Comparison of ENCODE assay signal across 12 cellular contexts in genomic region chr3:127015282-127016042, GRCh38. TPM values are rescaled to one million over a fixed set of nuclear protein-coding genes. Genes with fewer than 3 reads are reported as not detected.
DNase-seq lines count a peak whose midpoint lies in the region; ATAC-seq, FAIRE-seq and TF ChIP-seq lines count a peak whose summit lies in the region.
"Had no signal": no experiment of that assay in that cellular context is flagged by ENCODE, and none has a peak within 500 bp of the region (broad histone marks: within the 10 kb centered on the region; RNA-seq: fewer than 3 reads in every experiment).

No MANE protein-coding gene starts in this region.

- in situ Hi-C loops in HepG2 (cut with HindIII; ENCODE audit: extremely low pct_ligation_motif_present, low pct_unique_long_range_greater_than_20kb), result no loop called here

- no peak for FAIRE-seq in HepG2 (lab: Jason Lieb, UNC)
- FAIRE-seq: colon, urothelium cell line had no signal

- no peaks in the 10 kb centered on the region for H3K27me3 Mint-ChIP-seq in activated naive CD8-positive, alpha-beta T cell treated with anti-CD3 and anti-CD28 coated beads for 36 hours
- H3K27me3 Mint-ChIP-seq in T-helper 17 cell, result no peaks in the 10 kb centered on the region
- H3K27me3 Mint-ChIP-seq: activated CD4-positive, alpha-beta T cell treated with anti-CD3 and anti-CD28 coated beads, Interleukin-2, amount 10 ng/mL, durations not matched to agents 24 days and 14 days had no signal

- ATAC-seq in HepG2, result no peak
- ATAC-seq in right lobe of liver, result no peak
- ATAC-seq in HG03439 (IDR thresholded peaks at IDR 0.05; ENCODE audit: unreplicated experiment), result peak; percentile 64
- ATAC-seq in T-helper 17 cell, result no peak

- H4K20me1 ChIP-seq in HepG2 (ENCODE audit: insufficient read depth, low read length), result no peaks in the 10 kb centered on the region

- TF ChIP-seq EP300 in HepG2 (IDR thresholded peaks at IDR 0.05; ENCODE audit: low read depth in 2 of 2, low read length in 2 of 2) (no peak), HepG2 (CRISPR knock-in tag; IDR thresholded peaks at IDR 0.05; ENCODE audit: borderline replicate concordance) (no peak)

- no peak overlapping the region for H3K9ac ChIP-seq in HepG2 (ENCODE audit: insufficient read depth, low read depth, low read length)

- H3K36me3 ChIP-seq in HepG2 (replicated peaks in 1 of 2; ENCODE audit: control insufficient read depth in 1 of 2, insufficient read depth in 2 of 2, low read length in 2 of 2) (peaks cover 27 to 36% of the 10 kb centered on the region in 2 experiments; a peak in 4 of 5 replicates), right lobe of liver (peaks cover 0 to 5% (median 0%) of the 10 kb centered on the region in 4 donors), WERI-Rb-1 (peaks cover 70% of the 10 kb centered on the region)

- no peaks in the 10 kb centered on the region for H3K79me2 ChIP-seq in HepG2 (ENCODE audit: insufficient read depth, low read length)

- no peak overlapping the region for H3K27ac Mint-ChIP-seq in activated naive CD8-positive, alpha-beta T cell treated with anti-CD3 and anti-CD28 coated beads for 36 hours
- H3K27ac Mint-ChIP-seq in T-helper 17 cell, result no peak overlapping the region
- H3K27ac Mint-ChIP-seq: activated CD4-positive, alpha-beta T cell treated with anti-CD3 and anti-CD28 coated beads, Interleukin-2, amount 10 ng/mL, durations not matched to agents 24 days and 14 days had no signal

- no peak overlapping the region for H2AFZ ChIP-seq in HepG2 (ENCODE audit: low read length)

- intact Hi-C loops in HepG2 (cut with micrococcal nuclease; ENCODE audit: unreplicated experiment), result no loop called here
- intact Hi-C loops in right lobe of liver (cut with DNase I), result no loop called here

- H3K4me1 ChIP-seq in HepG2 (ENCODE audit: insufficient read depth, low read length) (no peaks in the 10 kb centered on the region), right lobe of liver (no peaks in the 10 kb centered on the region)

- H3K9me3 ChIP-seq in HepG2 (ENCODE audit: low read length) (no peaks in the 10 kb centered on the region), right lobe of liver (no peaks in the 10 kb centered on the region), WERI-Rb-1 (ENCODE audit: severe bottlenecking) (no peaks in the 10 kb centered on the region), T-helper 17 cell (ENCODE audit: control insufficient read depth, low read length, poor library complexity, severe bottlenecking) (no peaks in the 10 kb centered on the region)

- H3K4me1 Mint-ChIP-seq in activated naive CD8-positive, alpha-beta T cell treated with anti-CD3 and anti-CD28 coated beads for 36 hours, result no peaks in the 10 kb centered on the region
- peaks cover 6% of the 10 kb centered on the region for H3K4me1 Mint-ChIP-seq in T-helper 17 cell
- H3K4me1 Mint-ChIP-seq: activated CD4-positive, alpha-beta T cell treated with anti-CD3 and anti-CD28 coated beads, Interleukin-2, amount 10 ng/mL, durations not matched to agents 24 days and 14 days had no signal

- no peak overlapping the region for H3K4me3 ChIP-seq in HepG2 (replicated peaks in 1 of 3; ENCODE audit: insufficient read depth in 1 of 3, low read depth in 2 of 3, low read length in 3 of 3)
- no peak overlapping the region for H3K4me3 ChIP-seq in right lobe of liver
- no peak overlapping the region for H3K4me3 ChIP-seq in WERI-Rb-1 (ENCODE audit: low read depth, low read length)

- H3K4me2 ChIP-seq in HepG2 (ENCODE audit: low read depth, low read length), result no peak overlapping the region

- no peak for TF ChIP-seq RAD21 in HepG2 (CRISPR knock-in tag; IDR thresholded peaks at IDR 0.05)

- TF ChIP-seq CTCF in HepG2 (CRISPR knock-in tag; IDR thresholded peaks at IDR 0.05) (no peak), right lobe of liver (IDR thresholded peaks at IDR 0.05) (no peak), WERI-Rb-1 (IDR thresholded peaks at IDR 0.05; ENCODE audit: low read depth, low read length) (no peak)

- no peaks in the 10 kb centered on the region for H3K9me3 Mint-ChIP-seq in activated naive CD8-positive, alpha-beta T cell treated with anti-CD3 and anti-CD28 coated beads for 36 hours
- H3K9me3 Mint-ChIP-seq: activated CD4-positive, alpha-beta T cell treated with anti-CD3 and anti-CD28 coated beads, Interleukin-2, amount 10 ng/mL, durations not matched to agents 24 days and 14 days had no signal

- CTCF ChIA-PET in HepG2 (lab: Yijun Ruan, JAX; ENCODE audit: low intra/inter-chr PET ratio, low total read pairs), result no interaction called here

- POLR2A ChIA-PET in HepG2 (lab: Yijun Ruan, JAX), result no interaction called here

- TF ChIP-seq POLR2A in HepG2 (IDR thresholded peaks at IDR 0.05; ENCODE audit: insufficient read depth in 1 of 2, low read depth in 2 of 2, low read length in 2 of 2) (no peak), right lobe of liver (IDR thresholded peaks at IDR 0.05) (no peak)

- 96% methylated on average over 14 of the region's 17 CpGs for whole genome bisulfite sequencing in HepG2 (ENCODE audit: low lambda C conversion rate)
- 86% methylated on average over 6 of the region's 17 CpGs for WGBS in right lobe of liver (ENCODE audit: insufficient coverage, low coverage, low lambda C conversion rate, missing lambda C conversion rate)

- no TSS peak for BruUV-seq in HepG2 (replicated peaks; lab: Mats Ljungman, UMichigan)

- H3K27me3 ChIP-seq in HepG2 (ENCODE audit: control insufficient read depth in 1 of 2, insufficient read depth in 2 of 2, low read length in 2 of 2) (no peaks in the 10 kb centered on the region; a peak in 1 of 5 replicates), right lobe of liver (no peaks in the 10 kb centered on the region), WERI-Rb-1 (ENCODE audit: insufficient read depth, low read depth, severe bottlenecking) (no peaks in the 10 kb centered on the region)

- H3K36me3 Mint-ChIP-seq in activated naive CD8-positive, alpha-beta T cell treated with anti-CD3 and anti-CD28 coated beads for 36 hours, result no peaks in the 10 kb centered on the region
- peaks cover 2% of the 10 kb centered on the region for H3K36me3 Mint-ChIP-seq in T-helper 17 cell (ENCODE audit: low read depth)

- DNase-seq in HepG2 (ENCODE audit: low spot score) (no peak), right lobe of liver (no peak), WERI-Rb-1 (no peak), T-helper 17 cell (no peak), LoVo (ENCODE audit: low spot score) (no peak), cerebellum (ENCODE audit: low spot score) (no peak)
- peak; percentile 24 for DNase-seq in activated naive CD8-positive, alpha-beta T cell treated with anti-CD3 and anti-CD28 coated beads for 36 hours
- DNase-seq: activated CD4-positive, alpha-beta T cell treated with anti-CD3 and anti-CD28 coated beads, Interleukin-2, amount 10 ng/mL, durations not matched to agents 24 days and 14 days; NCI-H2029 treated with DMSO at 0.1 percent for 48 hours had no signal

- H3K4me3 Mint-ChIP-seq in activated naive CD8-positive, alpha-beta T cell treated with anti-CD3 and anti-CD28 coated beads for 36 hours, result no peak overlapping the region
- H3K4me3 Mint-ChIP-seq in T-helper 17 cell, result no peak overlapping the region
- H3K4me3 Mint-ChIP-seq: activated CD4-positive, alpha-beta T cell treated with anti-CD3 and anti-CD28 coated beads, Interleukin-2, amount 10 ng/mL, durations not matched to agents 24 days and 14 days had no signal

- H3K27ac ChIP-seq in HepG2 (ENCODE audit: extremely low read length, insufficient read depth, low read length), result no peak overlapping the region
- no peak overlapping the region for H3K27ac ChIP-seq in right lobe of liver
- no peak overlapping the region for H3K27ac ChIP-seq in WERI-Rb-1

TF ChIP-seq in HepG2, 621 proteins besides CTCF, POLR2A, EP300 and RAD21:
- TF ChIP-seq RFX1 (IDR thresholded peaks at IDR 0.05), result peak; percentile 43; the same call in 1 of the 2 replicates
- TF ChIP-seq FOXO4 (CRISPR knock-in tag; conservative IDR thresholded peaks at IDR 0.05), result no peak

RNA-seq across cellular contexts. Expression of gene PLXNA1, which starts 32.5 kb away (rescaled TPM):
- total RNA-seq in HepG2 (2016; rRNA removed; fragmentation: Illumina TruSeq; extraction: Trizol) (8.5 and 16.6 TPM in 2 replicates), right lobe of liver (1 to 10 TPM; 2.0 to 8.7 (median 5.6) TPM), T-helper 17 cell (10 to 100 TPM; 13.7 to 16.4 TPM), cerebellum (56.2 TPM)
- total RNA-seq in HepG2 (2016; cell fraction: cytosol; rRNA removed; fragmentation: Illumina TruSeq; extraction: Trizol; ENCODE audit: low read depth), result 1.1 TPM in 2 replicates
- total RNA-seq in HepG2 (2016; cell fraction: insoluble cytoplasmic fraction; rRNA removed; fragmentation: Illumina TruSeq; extraction: Trizol), result 7.0 and 17.7 TPM in 2 replicates
- total RNA-seq in HepG2 (2016; cell fraction: membrane; rRNA removed; fragmentation: Illumina TruSeq; extraction: Trizol), result 4.5 and 5.2 TPM in 2 replicates
- 21.4 and 25.4 TPM in 2 replicates for total RNA-seq in HepG2 (2016; cell fraction: nucleus; rRNA removed; fragmentation: Illumina TruSeq; extraction: Trizol)
- polyA plus RNA-seq in HepG2 (2011; rRNA removed), result 18.2 and 29.9 TPM in 2 replicates
- polyA plus RNA-seq in HepG2 (2011; cell fraction: cytosol; rRNA removed), result 11.5 and 17.1 TPM in 2 replicates
- 87.4 and 104 TPM in 2 replicates for polyA plus RNA-seq in HepG2 (2011; cell fraction: nucleus; rRNA removed)
- polyA plus RNA-seq in HepG2 (2012), result 12.1 and 17.5 TPM in 2 replicates
- 0.60 and 0.61 TPM in 2 replicates for polyA plus RNA-seq in HepG2 (2016; cell fraction: cytosol; fragmentation: Illumina TruSeq; extraction: Trizol; ENCODE audit: low read depth)
- 4.2 and 7.1 TPM in 2 replicates for polyA plus RNA-seq in HepG2 (2016; cell fraction: insoluble cytoplasmic fraction; fragmentation: Illumina TruSeq; extraction: Trizol; ENCODE audit: low read depth)
- polyA plus RNA-seq in HepG2 (2016; cell fraction: membrane; fragmentation: Illumina TruSeq; extraction: Trizol; ENCODE audit: low read depth), result 1.3 and 3.0 TPM in 2 replicates
- 40.0 and 50.7 TPM in 2 replicates for polyA plus RNA-seq in HepG2 (2016; cell fraction: nucleus; fragmentation: Illumina TruSeq; extraction: Trizol; ENCODE audit: insufficient read depth, low read depth)
- 45.3 and 67.9 TPM in 2 replicates for polyA minus RNA-seq in HepG2 (2011; rRNA and poly(A)+ RNA removed; ENCODE audit: low replicate concordance)
- 16.4 and 17.6 TPM in 2 replicates for polyA minus RNA-seq in HepG2 (2011; cell fraction: cytosol; rRNA and poly(A)+ RNA removed)
- polyA minus RNA-seq in HepG2 (2011; cell fraction: nucleus; rRNA and poly(A)+ RNA removed), result 24.8 and 26.2 TPM in 2 replicates
- total RNA-seq in activated naive CD8-positive, alpha-beta T cell treated with anti-CD3 and anti-CD28 coated beads for 36 hours, result 1 to 10 TPM; 6.6 to 7.5 TPM
